20 cellular contexts compared by ENCODE assay signal in the genomic region with DNA sequence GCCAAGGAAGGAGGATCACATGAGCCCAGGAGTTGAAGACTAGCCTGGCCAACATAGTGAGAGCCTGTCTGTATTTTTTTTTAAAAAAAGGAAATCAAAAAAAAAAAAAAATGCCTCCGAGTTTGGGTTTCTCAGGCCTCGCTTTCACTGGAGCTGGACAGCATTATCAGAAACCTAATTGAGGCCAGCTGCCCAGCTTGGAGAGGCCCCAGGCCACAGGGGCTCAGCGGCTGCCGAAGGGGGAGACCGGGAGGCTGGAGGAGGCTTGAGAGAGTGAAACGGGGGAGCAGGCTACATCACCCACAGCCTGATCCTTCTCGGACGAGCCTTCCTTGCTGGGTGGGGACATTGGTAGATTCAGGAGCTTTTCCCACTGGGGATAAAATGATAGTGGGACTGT. TPM values are rescaled to one million over a fixed set of nuclear protein-coding genes. Genes with fewer than 3 reads are reported as not detected.
"Had no signal": no experiment of that assay in that cellular context is flagged by ENCODE, and none has a peak within 500 bp of the region (broad histone marks: within the 10 kb centered on the region; RNA-seq: fewer than 3 reads in every experiment).

No MANE protein-coding gene starts in this region.

- H3K27ac Mint-ChIP-seq: activated CD4-positive, alpha-beta memory T cell treated with anti-CD3 and anti-CD28 coated beads, Interleukin-2, amount 10 ng/mL, durations not matched to agents 7 days and 5 days; activated naive CD4-positive, alpha-beta T cell treated with anti-CD3 and anti-CD28 coated beads, Interleukin-2, amount 10 ng/mL, durations not matched to agents 7 days and 5 days; activated naive CD8-positive, alpha-beta T cell treated with anti-CD3 and anti-CD28 coated beads, Interleukin-2, amount 10 ng/mL, durations not matched to agents 7 days and 5 days; activated T-cell treated with anti-CD3 and anti-CD28 coated beads, Interleukin-2, amount 50 U/mL, for 72 hours; activated T-helper 2 cell treated with anti-CD3 and anti-CD28 coated beads, Interferon-gamma antibody, Interleukin-2, Interleukin-4, amounts not matched to agents 10 μg/mL and 5 μg/mL and 100 μg/mL, durations not matched to agents 14 hours and 24 hours and 36 hours had no signal

- H3K9me3 Mint-ChIP-seq: activated CD4-positive, alpha-beta memory T cell treated with anti-CD3 and anti-CD28 coated beads, Interleukin-2, amount 10 ng/mL, durations not matched to agents 7 days and 5 days; activated naive CD4-positive, alpha-beta T cell treated with anti-CD3 and anti-CD28 coated beads, Interleukin-2, amount 10 ng/mL, durations not matched to agents 7 days and 5 days; activated naive CD8-positive, alpha-beta T cell treated with anti-CD3 and anti-CD28 coated beads, Interleukin-2, amount 10 ng/mL, durations not matched to agents 7 days and 5 days; activated T-cell treated with anti-CD3 and anti-CD28 coated beads, Interleukin-2, amount 50 U/mL, for 72 hours; activated T-helper 2 cell treated with anti-CD3 and anti-CD28 coated beads, Interferon-gamma antibody, Interleukin-2, Interleukin-4, amounts not matched to agents 10 μg/mL and 5 μg/mL and 100 μg/mL, durations not matched to agents 14 hours and 24 hours and 36 hours had no signal

- H3K27me3 ChIP-seq: ascending aorta, body of pancreas, MG63 had no signal

- H3K4me3 ChIP-seq: ascending aorta, body of pancreas, MG63 had no signal

- H3K36me3 Mint-ChIP-seq: activated naive CD8-positive, alpha-beta T cell treated with anti-CD3 and anti-CD28 coated beads, Interleukin-2, amount 10 ng/mL, durations not matched to agents 7 days and 5 days had no signal

- H3K36me3 ChIP-seq: MG63 had no signal

- DNase-seq: activated CD4-positive, alpha-beta memory T cell treated with anti-CD3 and anti-CD28 coated beads, Interleukin-2, amount 10 ng/mL, durations not matched to agents 7 days and 5 days; activated CD4-positive, alpha-beta T cell treated with anti-CD3 and anti-CD28 coated beads, Interleukin-2, amount 50 U/mL, for 1 hour; activated CD4-positive, CD25-positive, alpha-beta regulatory T cell; activated gamma-delta T cell treated with Interleukin-2 at 50 U/mL for 16 hours; activated naive CD4-positive, alpha-beta T cell treated with anti-CD3 and anti-CD28 coated beads, Interleukin-2, amount 10 ng/mL, durations not matched to agents 7 days and 5 days; activated naive CD8-positive, alpha-beta T cell treated with anti-CD3 and anti-CD28 coated beads, Interleukin-2, amount 10 ng/mL, durations not matched to agents 7 days and 5 days; activated T-cell treated with anti-CD3 and anti-CD28 coated beads for 4 hours; activated T-cell treated with anti-CD3 and anti-CD28 coated beads, Interleukin-2, amount 50 U/mL, for 72 hours; body of pancreas; MG63; NCI-H1105 treated with DMSO at 0.1 percent for 48 hours; NCI-H1436 treated with DMSO at 0.1 percent for 48 hours; NCI-H187; NCI-H510A treated with DMSO at 0.1 percent for 48 hours; PC-3; SHP77 treated with DMSO at 0.1 percent for 48 hours; T-helper 1 cell had no signal

- ATAC-seq: activated T-cell treated with anti-CD3 and anti-CD28 coated beads, Interleukin-2, amount 50 U/mL, for 72 hours; body of pancreas; PC-3 had no signal

- H3K4me3 Mint-ChIP-seq: activated CD4-positive, alpha-beta memory T cell treated with anti-CD3 and anti-CD28 coated beads, Interleukin-2, amount 10 ng/mL, durations not matched to agents 7 days and 5 days; activated naive CD4-positive, alpha-beta T cell treated with anti-CD3 and anti-CD28 coated beads, Interleukin-2, amount 10 ng/mL, durations not matched to agents 7 days and 5 days; activated naive CD8-positive, alpha-beta T cell treated with anti-CD3 and anti-CD28 coated beads, Interleukin-2, amount 10 ng/mL, durations not matched to agents 7 days and 5 days; activated T-cell treated with anti-CD3 and anti-CD28 coated beads, Interleukin-2, amount 50 U/mL, for 72 hours had no signal

- H3K27me3 Mint-ChIP-seq: activated CD4-positive, alpha-beta memory T cell treated with anti-CD3 and anti-CD28 coated beads, Interleukin-2, amount 10 ng/mL, durations not matched to agents 7 days and 5 days; activated naive CD8-positive, alpha-beta T cell treated with anti-CD3 and anti-CD28 coated beads, Interleukin-2, amount 10 ng/mL, durations not matched to agents 7 days and 5 days had no signal

- H3K9me3 ChIP-seq: ascending aorta, body of pancreas, MG63 had no signal

- H3K27ac ChIP-seq: ascending aorta, body of pancreas, VCaP had no signal

RNA-seq across cellular contexts. Expression of gene DNAI2, which starts 55.6 kb away (rescaled TPM):
- total RNA-seq: ascending aorta, body of pancreas, PC-3 had no signal
